Comparison of ENCODE assay signal across 18 cellular contexts in genomic region chr2:11564864-11565567, GRCh38. TPM values are rescaled to one million over a fixed set of nuclear protein-coding genes. Genes with fewer than 3 reads are reported as not detected.
"Had no signal": no experiment of that assay in that cellular context is flagged by ENCODE, and none has a peak within 500 bp of the region (broad histone marks: within the 10 kb centered on the region; RNA-seq: fewer than 3 reads in every experiment).

No MANE protein-coding gene starts in this region.

- DNase-seq: activated CD4-positive, alpha-beta T cell treated with anti-CD3 and anti-CD28 coated beads, Interleukin-2, amount 10 ng/mL, durations not matched to agents 7 days and 5 days; activated CD8-positive, alpha-beta memory T cell treated with anti-CD3 and anti-CD28 coated beads, Interleukin-2, amount 50 U/mL, for 4 hours; activated CD8-positive, alpha-beta T cell treated with anti-CD3 and anti-CD28 coated beads, Interleukin-2, amount 10 ng/mL, durations not matched to agents 7 days and 5 days; activated naive CD4-positive, alpha-beta T cell treated with anti-CD3 and anti-CD28 coated beads for 36 hours; activated T-cell treated with anti-CD3 and anti-CD28 coated beads, Interleukin-2, amount 50 U/mL, for 4 hours; anterior cingulate cortex; caudate nucleus; erythroblast; foreskin melanocyte; glutamatergic neuron; naive thymus-derived CD4-positive, alpha-beta T cell; stimulated activated CD4-positive, alpha-beta T cell treated with anti-CD3 and anti-CD28 coated beads, Interleukin-15, amount 100 ng/mL, for 24 hours; stimulated activated CD4-positive, alpha-beta T cell treated with anti-CD3 and anti-CD28 coated beads, Interleukin-2, amount 100 ng/mL, for 48 hours; T1000; transverse colon had no signal

- H3K4me1 ChIP-seq: left lung, transverse colon had no signal

- H3K36me3 ChIP-seq: left lung, transverse colon had no signal

- ATAC-seq: activated CD8-positive, alpha-beta T cell treated with anti-CD3 and anti-CD28 coated beads, Interleukin-2, amount 10 ng/mL, durations not matched to agents 7 days and 5 days; activated T-cell treated with anti-CD3 and anti-CD28 coated beads, Interleukin-2, amount 50 U/mL, for 4 hours; left lung; naive thymus-derived CD4-positive, alpha-beta T cell had no signal

- H3K27ac ChIP-seq: dorsolateral prefrontal cortex, left lung, skin epidermis, transverse colon had no signal

- H3K4me3 ChIP-seq: dorsolateral prefrontal cortex, left lung, skin epidermis, transverse colon had no signal

- H3K27me3 ChIP-seq: dorsolateral prefrontal cortex, transverse colon had no signal

- H3K9me3 ChIP-seq: left lung, transverse colon had no signal

RNA-seq across cellular contexts. Expression of gene GREB1, which starts 31.2 kb away (rescaled TPM):
- polyA plus RNA-seq: naive thymus-derived CD4-positive, alpha-beta T cell had no signal
